13 cellular contexts compared by ENCODE assay signal in the genomic region with DNA sequence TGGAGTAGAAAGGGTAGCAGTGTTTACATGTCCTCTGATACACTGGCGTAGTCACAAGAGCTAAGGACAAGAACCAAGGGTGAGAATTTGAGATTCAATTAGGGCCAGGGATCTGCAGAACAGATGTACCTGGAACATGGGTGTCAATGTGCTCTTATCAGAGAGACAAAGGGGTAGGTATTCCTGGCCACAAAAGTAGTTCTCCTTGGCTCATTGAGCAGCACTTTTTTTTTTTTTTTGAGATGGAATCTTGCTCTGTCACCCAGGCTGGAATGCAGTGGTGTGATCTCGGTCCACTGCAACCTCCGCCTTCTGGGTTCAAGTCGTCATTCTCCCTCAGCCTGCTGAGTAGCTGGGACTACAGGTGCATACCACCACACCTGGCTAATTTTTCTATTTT. TPM values are rescaled to one million over a fixed set of nuclear protein-coding genes. Genes with fewer than 3 reads are reported as not detected.
A peak's percentile ranks its signal among the peaks of the same experiment; 100 is the strongest.
DNase-seq lines count a peak whose midpoint lies in the region; ATAC-seq, FAIRE-seq and TF ChIP-seq lines count a peak whose summit lies in the region.
"Not testable (repeated sequence)": the region's sequence is repeated elsewhere in the genome, so short reads cannot be mapped to it uniquely, and the experiment has no call there.
"Had no signal": no experiment of that assay in that cellular context is flagged by ENCODE, and none has a peak within 500 bp of the region (broad histone marks: within the 10 kb centered on the region; RNA-seq: fewer than 3 reads in every experiment).

No MANE protein-coding gene starts in this region.

- peak overlapping the region; percentile 76 to 81 for H3K27ac ChIP-seq in A549
- peak overlapping the region; percentile 97 for H3K27ac ChIP-seq in HUES48 (ENCODE audit: low read depth, low read length)
- H3K27ac ChIP-seq in VCaP, result peak overlapping the region; percentile 50
- peak overlapping the region; percentile 96 for H3K27ac ChIP-seq in iPS-18a (ENCODE audit: low read length)
- peak overlapping the region; percentile 78 for H3K27ac ChIP-seq in HepG2 (ENCODE audit: extremely low read length, insufficient read depth, low read length)
- peak overlapping the region; percentile 37 for H3K27ac ChIP-seq in trophoblast cell (ENCODE audit: low read depth, low read length)

- H3K27ac Mint-ChIP-seq in endothelial cell (ENCODE audit: unreplicated experiment), result peak overlapping the region; percentile 48

- not testable (repeated sequence) for TF ChIP-seq EP300 in A549 (IDR thresholded peaks at IDR 0.05); HepG2 (IDR thresholded peaks at IDR 0.05; ENCODE audit: low read depth in 2 of 2, low read length in 2 of 2); HepG2 (CRISPR knock-in tag; IDR thresholded peaks at IDR 0.05; ENCODE audit: borderline replicate concordance)

- not testable (repeated sequence) for H2BK5ac ChIP-seq in trophoblast cell (ENCODE audit: low read depth, low read length, poor library complexity)

- H2BK12ac ChIP-seq in trophoblast cell (ENCODE audit: low read length), result not testable (repeated sequence)

- CTCF ChIA-PET in A549 (lab: Yijun Ruan, JAX), result interaction anchor here (0.9 to 7.4 kb wide), 14 partner anchors 11 to 205 kb away, joined by 3 to 37 read pairs (median 10); no protein-coding TSS in a partner anchor
- CTCF ChIA-PET in HepG2 (lab: Yijun Ruan, JAX; ENCODE audit: low intra/inter-chr PET ratio, low total read pairs), result interaction anchor here (1.2 to 1.8 kb wide), 2 partner anchors 27 to 46 kb away, joined by 4 to 16 read pairs; no protein-coding TSS in a partner anchor

- not testable (repeated sequence) for H3K9me3 ChIP-seq in A549; HUES48 (ENCODE audit: control insufficient read depth, insufficient read depth, low read length); iPS-18a (ENCODE audit: control insufficient read depth, low read depth, low read length); HepG2 (ENCODE audit: low read length); trophoblast cell (ENCODE audit: insufficient read depth, low read depth, low read length)

- not testable (repeated sequence) for H3K23ac ChIP-seq in trophoblast cell (ENCODE audit: low read length)

- H3K4me1 Mint-ChIP-seq in endothelial cell (ENCODE audit: unreplicated experiment), result peaks cover 17% of the 10 kb centered on the region

- not testable (repeated sequence) for H3K36me3 Mint-ChIP-seq in endothelial cell (ENCODE audit: low read depth, unreplicated experiment)

- POLR2A ChIA-PET in A549 (lab: Yijun Ruan, JAX), result not testable (repeated sequence)
- POLR2A ChIA-PET in HepG2 (lab: Yijun Ruan, JAX), result interaction anchor here (0.8 to 4.8 kb wide), 6 partner anchors 15 to 44 kb away, joined by 3 to 58 read pairs (median 7); no protein-coding TSS in a partner anchor

- not testable (repeated sequence) for H3K79me2 ChIP-seq in HepG2 (ENCODE audit: insufficient read depth, low read length); trophoblast cell (ENCODE audit: control insufficient read depth, insufficient read depth, low read length, poor library complexity)

- H2BK120ac ChIP-seq in trophoblast cell (ENCODE audit: insufficient read depth, low read length, poor library complexity), result not testable (repeated sequence)

- H3K9me3 Mint-ChIP-seq in endothelial cell (ENCODE audit: unreplicated experiment), result not testable (repeated sequence)

- FAIRE-seq in A549 (lab: Jason Lieb, UNC), result not testable (repeated sequence)
- FAIRE-seq in HepG2 (lab: Jason Lieb, UNC), result peak; percentile 26

- not testable (repeated sequence) for H3K27me3 Mint-ChIP-seq in endothelial cell (ENCODE audit: unreplicated experiment)

- not testable (repeated sequence) for H3K4me3 Mint-ChIP-seq in endothelial cell (ENCODE audit: unreplicated experiment)

- not testable (repeated sequence) for H3K14ac ChIP-seq in trophoblast cell (ENCODE audit: low read length)

- H3K18ac ChIP-seq in trophoblast cell (ENCODE audit: low read length), result not testable (repeated sequence)

- H3K9ac ChIP-seq in HUES48 (ENCODE audit: low read depth, low read length), result peak overlapping the region; percentile 78
- H3K9ac ChIP-seq in iPS-18a (ENCODE audit: low read length), result peak overlapping the region; percentile 74
- peak overlapping the region; percentile 50 for H3K9ac ChIP-seq in HepG2 (ENCODE audit: insufficient read depth, low read depth, low read length)
- not testable (repeated sequence) for H3K9ac ChIP-seq in trophoblast cell (ENCODE audit: low read length)

- BruUV-seq in HepG2 (replicated peaks; lab: Mats Ljungman, UMichigan), result not testable (repeated sequence)

- not testable (repeated sequence) for TF ChIP-seq POLR2A in A549 (IDR thresholded peaks at IDR 0.05; ENCODE audit: low read length); HepG2 (IDR thresholded peaks at IDR 0.05; ENCODE audit: insufficient read depth in 1 of 2, low read depth in 2 of 2, low read length in 2 of 2)

- peak in 1 of 2 experiments; percentile 40; a peak in 2 of 6 replicates for ATAC-seq in A549
- peak; percentile 52 for ATAC-seq in HepG2

- WGBS in A549 (ENCODE audit: missing lambda C conversion rate), result 82% methylated on average over 4 of the region's 4 CpGs
- 16% methylated on average over 4 of the region's 4 CpGs for WGBS in HepG2 (ENCODE audit: low lambda C conversion rate)
- no CpG with 5 or more reads among the region's 4 CpGs for whole genome bisulfite sequencing in trophoblast cell (ENCODE audit: extremely low coverage, insufficient coverage, insufficient read length)

- in situ Hi-C loops in Caki2 (cut with HindIII; ENCODE audit: low pct_unique_long_range_greater_than_20kb, low sequenced_read_pairs); HepG2 (cut with HindIII; ENCODE audit: extremely low pct_ligation_motif_present, low pct_unique_long_range_greater_than_20kb): not testable (repeated sequence)

- not testable (repeated sequence) for H3K27me3 ChIP-seq in HUES48 (ENCODE audit: control insufficient read depth, insufficient read depth, low read length); iPS-18a (ENCODE audit: control insufficient read depth, insufficient read depth, low read length); HepG2 (ENCODE audit: control insufficient read depth in 1 of 2, insufficient read depth in 2 of 2, low read length in 2 of 2); trophoblast cell (ENCODE audit: insufficient read depth, low read length)

- H3K4me2 ChIP-seq in A549, result peak overlapping the region; percentile 49
- H3K4me2 ChIP-seq in HepG2 (ENCODE audit: low read depth, low read length), result peak overlapping the region; percentile 47
- not testable (repeated sequence) for H3K4me2 ChIP-seq in trophoblast cell (ENCODE audit: low read length)

- TF ChIP-seq RAD21 in A549 (conservative IDR thresholded peaks at IDR 0.05 in 1 of 2, IDR thresholded peaks at IDR 0.05 in 1 of 2); HepG2 (CRISPR knock-in tag; IDR thresholded peaks at IDR 0.05): not testable (repeated sequence)

- not testable (repeated sequence) for H3K79me1 ChIP-seq in trophoblast cell (ENCODE audit: low read length)

- H4K20me1 ChIP-seq in HepG2 (ENCODE audit: insufficient read depth, low read length), result not testable (repeated sequence)

- not testable (repeated sequence) for H2AK5ac ChIP-seq in trophoblast cell (ENCODE audit: low read length)

- H3K36me3 ChIP-seq in HUES48 (ENCODE audit: control insufficient read depth, insufficient read depth, low read length); iPS-18a (ENCODE audit: control insufficient read depth, low read depth, low read length); HepG2 (replicated peaks in 1 of 2; ENCODE audit: control insufficient read depth in 1 of 2, insufficient read depth in 2 of 2, low read length in 2 of 2); trophoblast cell (ENCODE audit: control insufficient read depth in 1 of 2, insufficient read depth in 2 of 2, low read length in 2 of 2): not testable (repeated sequence)

- not testable (repeated sequence) for H4K12ac ChIP-seq in trophoblast cell (ENCODE audit: low read depth, low read length)

- not testable (repeated sequence) for DNase-seq in A549 (ENCODE audit: low read depth in 1 of 2, low spot score in 1 of 2); endothelial cell (ENCODE audit: low spot score)
- peak; percentile 73 for DNase-seq in Caki2 (ENCODE audit: low read depth)
- peak; percentile 50 for DNase-seq in HepG2 (ENCODE audit: low spot score)
- peak; percentile 37 to 74 for DNase-seq in trophoblast cell

- not testable (repeated sequence) for H4K8ac ChIP-seq in trophoblast cell (ENCODE audit: low read depth, low read length)

- H2AFZ ChIP-seq in HepG2 (ENCODE audit: low read length); trophoblast cell (ENCODE audit: insufficient read depth, low read length, poor library complexity): not testable (repeated sequence)

- intact Hi-C loops in HepG2 (cut with micrococcal nuclease; ENCODE audit: unreplicated experiment), result loop anchor here (2.0 kb wide), 1 partner anchor 26 kb away; no protein-coding TSS in a partner anchor

- not testable (repeated sequence) for H3K4ac ChIP-seq in trophoblast cell (ENCODE audit: low read depth, low read length)

- H3K4me1 ChIP-seq in A549, result peaks cover 36% of the 10 kb centered on the region
- H3K4me1 ChIP-seq in HUES48 (ENCODE audit: control insufficient read depth, insufficient read depth, low read length), result peaks cover 29% of the 10 kb centered on the region
- peaks cover 22% of the 10 kb centered on the region for H3K4me1 ChIP-seq in iPS-18a (ENCODE audit: control insufficient read depth, low read depth, low read length)
- peaks cover 48% of the 10 kb centered on the region for H3K4me1 ChIP-seq in HepG2 (ENCODE audit: insufficient read depth, low read length)
- not testable (repeated sequence) for H3K4me1 ChIP-seq in trophoblast cell (ENCODE audit: control insufficient read depth in 1 of 2, insufficient read depth in 2 of 2, low read length in 2 of 2)

- TF ChIP-seq CTCF in A549 (IDR thresholded peaks at IDR 0.05); VCaP (conservative IDR thresholded peaks at IDR 0.05); endothelial cell (IDR thresholded peaks at IDR 0.05; ENCODE audit: unreplicated experiment); HepG2 (CRISPR knock-in tag; IDR thresholded peaks at IDR 0.05): not testable (repeated sequence)

- peak overlapping the region; percentile 20 for H4K91ac ChIP-seq in trophoblast cell (ENCODE audit: low read depth, low read length)

- H3K4me3 ChIP-seq in A549; trophoblast cell (ENCODE audit: low read depth, low read length): not testable (repeated sequence)
- H3K4me3 ChIP-seq in HUES48 (ENCODE audit: low read depth, low read length) (peak overlapping the region; percentile 42), iPS-18a (ENCODE audit: low read length) (peak overlapping the region; percentile 47), HepG2 (replicated peaks in 1 of 3; ENCODE audit: insufficient read depth in 1 of 3, low read depth in 2 of 3, low read length in 3 of 3) (peak overlapping the region in 2 of 3 experiments; percentile 10 to 12; a peak in 2 of 6 replicates)

RNA-seq across cellular contexts. Expression of a gene that starts 29.7 kb away (rescaled TPM):
- polyA plus RNA-seq in A549 (2011; rRNA removed) (52.4 and 56.4 TPM in 2 replicates), A549 (2017; fragmentation: RNase III; extraction: RNeasy Plus Mini Kit Qiagen cat#74134 plus additional on column Dnase treatment) (7.8 to 13.3 TPM (median 8.7 TPM) in 3 replicates), HepG2 (2011; rRNA removed) (282 and 580 TPM in 2 replicates)
- 8.3 and 11.1 TPM in 2 replicates for polyA plus RNA-seq in A549 (2012; cell fraction: cytosol; rRNA removed)
- 15.0 and 23.3 TPM in 2 replicates for polyA plus RNA-seq in A549 (2012; cell fraction: nucleus; rRNA removed)
- polyA minus RNA-seq in A549 (2011; rRNA and poly(A)+ RNA removed), result 72.9 and 109 TPM in 2 replicates
- total RNA-seq in Caki2 (2014; rRNA removed; shearing (Covaris generic); ENCODE audit: low replicate concordance), result 3.7 and 7.9 TPM in 2 replicates
- total RNA-seq in endothelial cell (ENCODE audit: unreplicated experiment) (562 TPM), HepG2 (2016; rRNA removed; fragmentation: Illumina TruSeq; extraction: Trizol) (22.6 and 39.3 TPM in 2 replicates)
- 4.1 and 6.1 TPM in 2 replicates for total RNA-seq in HepG2 (2016; cell fraction: cytosol; rRNA removed; fragmentation: Illumina TruSeq; extraction: Trizol; ENCODE audit: low read depth)
- 23.5 and 38.0 TPM in 2 replicates for total RNA-seq in HepG2 (2016; cell fraction: insoluble cytoplasmic fraction; rRNA removed; fragmentation: Illumina TruSeq; extraction: Trizol)
- total RNA-seq in HepG2 (2016; cell fraction: membrane; rRNA removed; fragmentation: Illumina TruSeq; extraction: Trizol), result 8.7 and 10.8 TPM in 2 replicates
- total RNA-seq in HepG2 (2016; cell fraction: nucleus; rRNA removed; fragmentation: Illumina TruSeq; extraction: Trizol), result 44.8 and 53.2 TPM in 2 replicates
- polyA plus RNA-seq in HepG2 (2011; cell fraction: cytosol; rRNA removed), result 309 and 461 TPM in 2 replicates
- polyA plus RNA-seq in HepG2 (2011; cell fraction: nucleus; rRNA removed), result 109 and 185 TPM in 2 replicates
- 113 and 491 TPM in 2 replicates for polyA plus RNA-seq in HepG2 (2012)
- polyA plus RNA-seq in HepG2 (2016; cell fraction: cytosol; fragmentation: Illumina TruSeq; extraction: Trizol; ENCODE audit: low read depth), result 1.8 and 2.1 TPM in 2 replicates
- 10.2 and 12.0 TPM in 2 replicates for polyA plus RNA-seq in HepG2 (2016; cell fraction: insoluble cytoplasmic fraction; fragmentation: Illumina TruSeq; extraction: Trizol; ENCODE audit: low read depth)
- polyA plus RNA-seq in HepG2 (2016; cell fraction: membrane; fragmentation: Illumina TruSeq; extraction: Trizol; ENCODE audit: low read depth), result 3.1 and 4.6 TPM in 2 replicates
- 49.3 and 51.9 TPM in 2 replicates for polyA plus RNA-seq in HepG2 (2016; cell fraction: nucleus; fragmentation: Illumina TruSeq; extraction: Trizol; ENCODE audit: insufficient read depth, low read depth)
- polyA minus RNA-seq in HepG2 (2011; rRNA and poly(A)+ RNA removed; ENCODE audit: low replicate concordance), result 79.9 and 1,387 TPM in 2 replicates
- 227 and 431 TPM in 2 replicates for polyA minus RNA-seq in HepG2 (2011; cell fraction: cytosol; rRNA and poly(A)+ RNA removed)
- 200 and 331 TPM in 2 replicates for polyA minus RNA-seq in HepG2 (2011; cell fraction: nucleus; rRNA and poly(A)+ RNA removed)
- 1,584 and 1,664 TPM in 2 replicates for polyA plus RNA-seq in trophoblast cell (2013)
- total RNA-seq: Calu3 had no signal

RNA-seq across cellular contexts. Expression of a gene that starts 33.6 kb away (rescaled TPM):
- polyA plus RNA-seq in A549 (2011; rRNA removed), result 0.68 and 0.91 TPM in 2 replicates
- 0.03 and 0.05 TPM in 2 replicates for polyA plus RNA-seq in A549 (2012; cell fraction: cytosol; rRNA removed)
- polyA plus RNA-seq in A549 (2012; cell fraction: nucleus; rRNA removed), result 0.14 and 0.84 TPM in 2 replicates
- 0.16 to 0.30 TPM (median 0.25 TPM) in 3 replicates for polyA plus RNA-seq in A549 (2017; fragmentation: RNase III; extraction: RNeasy Plus Mini Kit Qiagen cat#74134 plus additional on column Dnase treatment)
- 0.17 and 0.92 TPM in 2 replicates for polyA minus RNA-seq in A549 (2011; rRNA and poly(A)+ RNA removed)
- 0.14 TPM in 1 of 2 replicates, not detected in the other for total RNA-seq in Caki2 (2014; rRNA removed; shearing (Covaris generic); ENCODE audit: low replicate concordance)
- 0.64 TPM for total RNA-seq in endothelial cell (ENCODE audit: unreplicated experiment)
- total RNA-seq in HepG2 (2016; rRNA removed; fragmentation: Illumina TruSeq; extraction: Trizol), result 6.6 and 7.7 TPM in 2 replicates
- 3.1 and 3.3 TPM in 2 replicates for total RNA-seq in HepG2 (2016; cell fraction: cytosol; rRNA removed; fragmentation: Illumina TruSeq; extraction: Trizol; ENCODE audit: low read depth)
- total RNA-seq in HepG2 (2016; cell fraction: insoluble cytoplasmic fraction; rRNA removed; fragmentation: Illumina TruSeq; extraction: Trizol), result 4.0 and 7.7 TPM in 2 replicates
- 3.2 TPM in 2 replicates for total RNA-seq in HepG2 (2016; cell fraction: membrane; rRNA removed; fragmentation: Illumina TruSeq; extraction: Trizol)
- 7.9 and 9.0 TPM in 2 replicates for total RNA-seq in HepG2 (2016; cell fraction: nucleus; rRNA removed; fragmentation: Illumina TruSeq; extraction: Trizol)
- 30.5 and 39.0 TPM in 2 replicates for polyA plus RNA-seq in HepG2 (2011; rRNA removed)
- 24.0 and 28.8 TPM in 2 replicates for polyA plus RNA-seq in HepG2 (2011; cell fraction: cytosol; rRNA removed)
- 49.2 and 50.3 TPM in 2 replicates for polyA plus RNA-seq in HepG2 (2011; cell fraction: nucleus; rRNA removed)
- 11.2 and 16.0 TPM in 2 replicates for polyA plus RNA-seq in HepG2 (2012)
- polyA plus RNA-seq in HepG2 (2016; cell fraction: cytosol; fragmentation: Illumina TruSeq; extraction: Trizol; ENCODE audit: low read depth), result 0.50 and 0.70 TPM in 2 replicates
- polyA plus RNA-seq in HepG2 (2016; cell fraction: insoluble cytoplasmic fraction; fragmentation: Illumina TruSeq; extraction: Trizol; ENCODE audit: low read depth), result 4.1 and 5.4 TPM in 2 replicates
- polyA plus RNA-seq in HepG2 (2016; cell fraction: membrane; fragmentation: Illumina TruSeq; extraction: Trizol; ENCODE audit: low read depth), result 1.4 and 1.5 TPM in 2 replicates
- polyA plus RNA-seq in HepG2 (2016; cell fraction: nucleus; fragmentation: Illumina TruSeq; extraction: Trizol; ENCODE audit: insufficient read depth, low read depth), result 21.8 and 24.7 TPM in 2 replicates
- 0.09 and 35.8 TPM in 2 replicates for polyA minus RNA-seq in HepG2 (2011; rRNA and poly(A)+ RNA removed; ENCODE audit: low replicate concordance)
- 11.6 and 14.8 TPM in 2 replicates for polyA minus RNA-seq in HepG2 (2011; cell fraction: cytosol; rRNA and poly(A)+ RNA removed)
- 25.6 and 26.0 TPM in 2 replicates for polyA minus RNA-seq in HepG2 (2011; cell fraction: nucleus; rRNA and poly(A)+ RNA removed)
- polyA plus RNA-seq in trophoblast cell (2013), result 17.6 TPM in 2 replicates
- total RNA-seq: A172, Calu3, Right ventricle myocardium superior, SK-MEL-5 had no signal
- polyA plus RNA-seq: CD4-positive, alpha-beta memory T cell had no signal

Comparison
In these comparisons a context has a peak if more than half of its experiments do, and no peak if none do; other contexts are left out.
1. H3K27ac ChIP-seq: peak in every context shown above with its lines; median percentile 97 in HUES48; 96 in iPS-18a; 78 in A549; 78 in HepG2; 50 in VCaP; 37 in trophoblast cell.
2. RNA of a gene that starts 29.7 kb away (total RNA-seq): 562 TPM in endothelial cell (single experiment); 4.1 to 53.2 TPM in HepG2 and 3.7 to 7.9 TPM in Caki2; every median in the first group is over 10 times any median in the second.